ENCODE assay signal across 11 cellular contexts in the genomic region with DNA sequence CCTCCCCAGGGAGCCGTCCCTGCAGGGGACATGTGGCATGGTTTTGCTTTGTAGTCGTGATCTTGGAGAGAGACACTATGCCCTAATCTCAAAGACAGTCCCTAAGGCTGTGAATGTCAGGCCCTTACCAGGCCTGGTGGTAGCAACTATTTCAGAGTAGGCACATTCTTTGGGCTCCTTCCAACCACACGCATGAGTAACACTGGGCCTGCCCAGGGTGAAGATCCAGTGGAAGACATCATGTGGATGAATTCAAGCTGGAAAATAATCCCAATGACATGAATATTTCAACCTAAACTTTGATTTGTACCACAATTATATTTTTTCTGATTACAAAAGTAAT. TPM values are rescaled to one million over a fixed set of nuclear protein-coding genes. Genes with fewer than 3 reads are reported as not detected.
DNase-seq lines count a peak whose midpoint lies in the region; ATAC-seq and TF ChIP-seq lines count a peak whose summit lies in the region.
"Had no signal": no experiment of that assay in that cellular context is flagged by ENCODE, and none has a peak within 500 bp of the region (broad histone marks: within the 10 kb centered on the region; RNA-seq: fewer than 3 reads in every experiment).

No MANE protein-coding gene starts in this region.

- DNase-seq in Daoy (ENCODE audit: low read depth): peak; percentile 95
- DNase-seq in SJSA1 (ENCODE audit: low read depth in 1 of 2, low spot score in 2 of 2): peak; percentile 23 to 62
- peak; percentile 95 for DNase-seq in fibroblast of gingiva (ENCODE audit: low read depth)
- peak; percentile 27 for DNase-seq in prostate gland (ENCODE audit: low spot score)
- no peak for DNase-seq in DMS114 treated with DMSO at 0.1 percent for 48 hours (lab: John Stamatoyannopoulos, UW; ENCODE audit: unreplicated experiment)
- DNase-seq in activated CD4-positive, alpha-beta memory T cell treated with anti-CD3 and anti-CD28 coated beads for 36 hours: no peak
- no peak for DNase-seq in activated T-helper 1 cell treated with anti-CD3 and anti-CD28 coated beads, Interleukin-12 subunit alpha, Interleukin-12 subunit beta, Interleukin-2, Interleukin-4 antibody, amounts not matched to agents 30 ng/mL and 10 ng/mL and 1 ng/mL, durations not matched to agents 14 hours and 24 hours and 36 hours (ENCODE audit: low spot score)
- DNase-seq: activated naive CD4-positive, alpha-beta T cell treated with Interleukin-2 at 50 U/mL for 16 hours; GDM1 had no signal

- no peaks in the 10 kb centered on the region for H3K36me3 Mint-ChIP-seq in activated CD4-positive, alpha-beta memory T cell treated with anti-CD3 and anti-CD28 coated beads for 36 hours
- H3K36me3 Mint-ChIP-seq in activated T-helper 1 cell treated with anti-CD3 and anti-CD28 coated beads, Interleukin-12 subunit alpha, Interleukin-12 subunit beta, Interleukin-2, Interleukin-4 antibody, amounts not matched to agents 30 ng/mL and 10 ng/mL and 1 ng/mL, durations not matched to agents 14 hours and 24 hours and 36 hours (ENCODE audit: low read depth): no peaks in the 10 kb centered on the region

- intact Hi-C loops in prostate gland (cut with DNase I): no loop called here
- intact Hi-C loops in activated CD4-positive, alpha-beta memory T cell treated with anti-CD3 and anti-CD28 coated beads for 36 hours (cut with micrococcal nuclease): no loop called here
- intact Hi-C loops in activated T-helper 1 cell treated with anti-CD3 and anti-CD28 coated beads, Interleukin-12 subunit alpha, Interleukin-12 subunit beta, Interleukin-2, Interleukin-4 antibody, amounts not matched to agents 30 ng/mL and 10 ng/mL and 1 ng/mL, durations not matched to agents 14 hours and 24 hours and 36 hours (cut with micrococcal nuclease): no loop called here

- TF ChIP-seq CTCF in prostate gland (IDR thresholded peaks at IDR 0.05): no peak

- no peaks in the 10 kb centered on the region for H3K36me3 ChIP-seq in SJSA1
- H3K36me3 ChIP-seq in prostate gland: no peaks in the 10 kb centered on the region

- H3K9me3 Mint-ChIP-seq in activated CD4-positive, alpha-beta memory T cell treated with anti-CD3 and anti-CD28 coated beads for 36 hours: no peaks in the 10 kb centered on the region
- H3K9me3 Mint-ChIP-seq in activated T-helper 1 cell treated with anti-CD3 and anti-CD28 coated beads, Interleukin-12 subunit alpha, Interleukin-12 subunit beta, Interleukin-2, Interleukin-4 antibody, amounts not matched to agents 30 ng/mL and 10 ng/mL and 1 ng/mL, durations not matched to agents 14 hours and 24 hours and 36 hours: no peaks in the 10 kb centered on the region
- H3K9me3 Mint-ChIP-seq: T-helper 1 cell treated with Interleukin-12 subunit alpha and Interleukin-12 subunit beta and Interleukin-4 antibody, amounts not matched to agents 30 μg/mL and 1 μg/mL, for 36 hours had no signal

- POLR2A ChIA-PET in activated CD4-positive, alpha-beta memory T cell treated with anti-CD3 and anti-CD28 coated beads for 36 hours (lab: Charles Lee): no interaction called here

- H3K9me3 ChIP-seq in SJSA1 (replicated peaks) (no peaks in the 10 kb centered on the region), prostate gland (no peaks in the 10 kb centered on the region)

- no peaks in the 10 kb centered on the region for H3K27me3 ChIP-seq in SJSA1 (replicated peaks)
- no peaks in the 10 kb centered on the region for H3K27me3 ChIP-seq in prostate gland (replicated peaks; ENCODE audit: insufficient read depth)

- H3K27ac ChIP-seq in SJSA1 (no peak overlapping the region), prostate gland (peak overlapping the region; percentile 38 to 49)

- peaks cover 10% of the 10 kb centered on the region for H3K27me3 Mint-ChIP-seq in activated CD4-positive, alpha-beta memory T cell treated with anti-CD3 and anti-CD28 coated beads for 36 hours
- H3K27me3 Mint-ChIP-seq in activated T-helper 1 cell treated with anti-CD3 and anti-CD28 coated beads, Interleukin-12 subunit alpha, Interleukin-12 subunit beta, Interleukin-2, Interleukin-4 antibody, amounts not matched to agents 30 ng/mL and 10 ng/mL and 1 ng/mL, durations not matched to agents 14 hours and 24 hours and 36 hours (ENCODE audit: insufficient read depth): peaks cover 9% of the 10 kb centered on the region

- H3K4me3 ChIP-seq in SJSA1 (no peak overlapping the region), prostate gland (no peak overlapping the region)

- 48% methylated on average over 3 of the region's 3 CpGs for WGBS in prostate gland

- CTCF ChIA-PET in activated CD4-positive, alpha-beta memory T cell treated with anti-CD3 and anti-CD28 coated beads for 36 hours (lab: Charles Lee): interaction anchor here (0.7 kb wide), 1 partner anchor 342 kb away, joined by 3 read pairs; no protein-coding TSS in a partner anchor

- no peak overlapping the region for H3K4me3 Mint-ChIP-seq in activated CD4-positive, alpha-beta memory T cell treated with anti-CD3 and anti-CD28 coated beads for 36 hours
- no peak overlapping the region for H3K4me3 Mint-ChIP-seq in activated T-helper 1 cell treated with anti-CD3 and anti-CD28 coated beads, Interleukin-12 subunit alpha, Interleukin-12 subunit beta, Interleukin-2, Interleukin-4 antibody, amounts not matched to agents 30 ng/mL and 10 ng/mL and 1 ng/mL, durations not matched to agents 14 hours and 24 hours and 36 hours
- H3K4me3 Mint-ChIP-seq: T-helper 1 cell treated with Interleukin-12 subunit alpha and Interleukin-12 subunit beta and Interleukin-4 antibody, amounts not matched to agents 30 μg/mL and 1 μg/mL, for 36 hours had no signal

- peaks cover 4% of the 10 kb centered on the region for H3K4me1 Mint-ChIP-seq in activated CD4-positive, alpha-beta memory T cell treated with anti-CD3 and anti-CD28 coated beads for 36 hours (ENCODE audit: low read depth)
- peaks cover 4% of the 10 kb centered on the region for H3K4me1 Mint-ChIP-seq in activated T-helper 1 cell treated with anti-CD3 and anti-CD28 coated beads, Interleukin-12 subunit alpha, Interleukin-12 subunit beta, Interleukin-2, Interleukin-4 antibody, amounts not matched to agents 30 ng/mL and 10 ng/mL and 1 ng/mL, durations not matched to agents 14 hours and 24 hours and 36 hours (ENCODE audit: low read depth)

- TF ChIP-seq POLR2A in prostate gland (IDR thresholded peaks at IDR 0.05): no peak

- no peak overlapping the region for H3K27ac Mint-ChIP-seq in activated CD4-positive, alpha-beta memory T cell treated with anti-CD3 and anti-CD28 coated beads for 36 hours
- H3K27ac Mint-ChIP-seq in activated T-helper 1 cell treated with anti-CD3 and anti-CD28 coated beads, Interleukin-12 subunit alpha, Interleukin-12 subunit beta, Interleukin-2, Interleukin-4 antibody, amounts not matched to agents 30 ng/mL and 10 ng/mL and 1 ng/mL, durations not matched to agents 14 hours and 24 hours and 36 hours: no peak overlapping the region
- H3K27ac Mint-ChIP-seq: T-helper 1 cell treated with Interleukin-12 subunit alpha and Interleukin-12 subunit beta and Interleukin-4 antibody, amounts not matched to agents 30 μg/mL and 1 μg/mL, for 36 hours had no signal

- no peak for ATAC-seq in GM21360 (IDR thresholded peaks at IDR 0.05; ENCODE audit: unreplicated experiment)

- H3K4me1 ChIP-seq in SJSA1 (replicated peaks) (peaks cover 7% of the 10 kb centered on the region), prostate gland (replicated peaks) (no peaks in the 10 kb centered on the region)

RNA-seq across cellular contexts. Expression of a gene that starts 39.5 kb away (rescaled TPM):
- 76.9 and 83.7 TPM in 2 replicates for total RNA-seq in Daoy (2014; rRNA removed; shearing (Covaris generic))
- 36.4 and 46.6 TPM in 2 replicates for total RNA-seq in SJSA1 (2014; rRNA removed; shearing (Covaris generic))
- total RNA-seq in prostate gland: 100 to 1,000 TPM in 1 of 2 donors, 10 to 100 TPM in 1; 60.5 to 112 TPM
- 10 to 100 TPM; 94.9 to 96.9 TPM for total RNA-seq in activated CD4-positive, alpha-beta memory T cell treated with anti-CD3 and anti-CD28 coated beads for 36 hours
- 87.7 and 89.9 TPM in 2 replicates for total RNA-seq in activated T-helper 1 cell treated with anti-CD3 and anti-CD28 coated beads, Interleukin-12 subunit alpha, Interleukin-12 subunit beta, Interleukin-2, Interleukin-4 antibody, amounts not matched to agents 30 ng/mL and 10 ng/mL and 1 ng/mL, durations not matched to agents 14 hours and 24 hours and 36 hours

Comparison
In these comparisons a context has a peak if more than half of its experiments do, and no peak if none do; other contexts are left out.
1. DNase-seq: peak in Daoy (single experiment), SJSA1 (2 of 2), fibroblast of gingiva (single experiment) and prostate gland (single experiment); none in DMS114 treated with DMSO at 0.1 percent for 48 hours (single experiment), activated CD4-positive, alpha-beta memory T cell treated with anti-CD3 and anti-CD28 coated beads for 36 hours (single experiment) and activated T-helper 1 cell treated with anti-CD3 and anti-CD28 coated beads, Interleukin-12 subunit alpha, Interleukin-12 subunit beta, Interleukin-2, Interleukin-4 antibody, amounts not matched to agents 30 ng/mL and 10 ng/mL and 1 ng/mL, durations not matched to agents 14 hours and 24 hours and 36 hours (single experiment).